19 cellular contexts compared by ENCODE assay signal in genomic region chr9:89994988-89995613, GRCh38.
A peak's percentile ranks its signal among the peaks of the same experiment; 100 is the strongest.
DNase-seq lines count a peak whose midpoint lies in the region; FAIRE-seq and TF ChIP-seq lines count a peak whose summit lies in the region.
"Had no signal": no experiment of that assay in that cellular context is flagged by ENCODE, and none has a peak within 500 bp of the region (broad histone marks: within the 10 kb centered on the region; RNA-seq: fewer than 3 reads in every experiment).

No MANE protein-coding gene starts in this region.

- POLR2A ChIA-PET in H1 (lab: Charles Lee; ENCODE audit: partially characterized antibody): no interaction called here

- H2BK120ac ChIP-seq in H1 (replicated peaks; ENCODE audit: low read depth, low read length) (no peak overlapping the region), neuronal stem cell (ENCODE audit: low read depth, low read length) (no peak overlapping the region)

- peak overlapping the region in 4 of 11 experiments; percentile 11 to 45 (median 32); a peak in 6 of 22 replicates for H3K27ac ChIP-seq in BLaER1 treated with 17β-estradiol and CSF1 and Interleukin-3, amounts not matched to agents 10 nM and 100 nM
- H3K27ac ChIP-seq in H1 (ENCODE audit: low read depth, low read length): no peak overlapping the region
- H3K27ac ChIP-seq in neuronal stem cell (replicated peaks; ENCODE audit: low read length): no peak overlapping the region
- H3K27ac ChIP-seq: PC-9, SJSA1 had no signal

- WGBS in H1 (ENCODE audit: extremely low coverage in 1 of 2, insufficient coverage in 1 of 2, insufficient read length in 1 of 2, insufficient replicate concordance in 2 of 2, low coverage in 1 of 2, low lambda C conversion rate in 2 of 2, missing lambda C conversion rate in 1 of 2), 2 experiments: 85% methylated on average over 19 of the region's 19 CpGs; no CpG with 5 or more reads in 1 of the 2 experiments
- no CpG with 5 or more reads among the region's 19 CpGs for WGBS in neuronal stem cell (ENCODE audit: extremely low coverage in 2 of 2, insufficient read length in 2 of 2, insufficient replicate concordance in 1 of 2), 2 donors

- H3K4me3 ChIP-seq in BLaER1 treated with 17β-estradiol and CSF1 and Interleukin-3, amounts not matched to agents 10 nM and 100 nM: no peak overlapping the region
- H3K4me3 ChIP-seq in H7 (ENCODE audit: insufficient read depth, low read depth, low read length): no peak overlapping the region
- H3K4me3 ChIP-seq in H1 (ENCODE audit: extremely low read depth in 1 of 4, insufficient read depth in 2 of 4, low read depth in 3 of 4, low read length in 4 of 4): no peak overlapping the region
- no peak overlapping the region for H3K4me3 ChIP-seq in neuronal stem cell (ENCODE audit: low read length in 2 of 2)
- H3K4me3 ChIP-seq: MG63, ovary, PC-9, SJSA1 had no signal

- H3K18ac ChIP-seq in H1 (ENCODE audit: extremely low read depth, low read length) (no peak overlapping the region), neuronal stem cell (ENCODE audit: low read length) (no peak overlapping the region)

- no peak for TF ChIP-seq EP300 in H1 (IDR thresholded peaks at IDR 0.05; ENCODE audit: borderline replicate concordance in 1 of 2, low read depth in 2 of 2, low read length in 2 of 2)

- TF ChIP-seq CTCF in H1 (IDR thresholded peaks at IDR 0.05; ENCODE audit: control extremely low read depth in 1 of 3, insufficient read depth in 1 of 3, low read depth in 1 of 3, low read length in 3 of 3): no peak

- H3K79me2 ChIP-seq in H1 (ENCODE audit: control insufficient read depth in 1 of 2, insufficient read depth in 2 of 2, low read length in 2 of 2): no peaks in the 10 kb centered on the region

- H3K9ac ChIP-seq in BLaER1 treated with 17β-estradiol and CSF1 and Interleukin-3, amounts not matched to agents 10 nM and 100 nM: no peak overlapping the region
- H3K9ac ChIP-seq in H1 (replicated peaks in 1 of 4; ENCODE audit: extremely low read depth in 1 of 4, low read depth in 3 of 4, low read length in 3 of 4) (no peak overlapping the region), neuronal stem cell (ENCODE audit: low read depth, low read length, poor library complexity) (no peak overlapping the region)

- peaks cover 42 to 63% (median 54%) of the 10 kb centered on the region in 10 experiments for H3K4me1 ChIP-seq in BLaER1 treated with 17β-estradiol and CSF1 and Interleukin-3, amounts not matched to agents 10 nM and 100 nM
- H3K4me1 ChIP-seq in H1 (replicated peaks in 1 of 4; ENCODE audit: control insufficient read depth in 3 of 4, insufficient read depth in 4 of 4, low read length in 3 of 4): peaks cover 0 to 15% (median 9%) of the 10 kb centered on the region in 4 experiments; a peak in 6 of 7 replicates
- H3K4me1 ChIP-seq in neuronal stem cell (ENCODE audit: control insufficient read depth in 2 of 2, insufficient read depth in 1 of 2, low read depth in 1 of 2, low read length in 2 of 2): peaks cover 0 to 19% of the 10 kb centered on the region in 2 donors

- H2AFZ ChIP-seq in H1 (ENCODE audit: low read length) (no peak overlapping the region), neuronal stem cell (ENCODE audit: low read length) (no peak overlapping the region)
- H2AFZ ChIP-seq: PC-9 had no signal

- H3K79me1 ChIP-seq in H1 (ENCODE audit: low read depth, low read length) (no peaks in the 10 kb centered on the region), neuronal stem cell (ENCODE audit: low read depth, low read length) (no peaks in the 10 kb centered on the region)

- H2BK12ac ChIP-seq in H1 (ENCODE audit: low read depth, low read length) (peak overlapping the region; percentile 41; the same call in 1 of the 2 replicates), neuronal stem cell (ENCODE audit: low read length) (no peak overlapping the region)

- no peak for FAIRE-seq in H1 (lab: Jason Lieb, UNC)

- no peaks in the 10 kb centered on the region for H3K27me3 ChIP-seq in BLaER1 treated with 17β-estradiol and CSF1 and Interleukin-3, amounts not matched to agents 10 nM and 100 nM
- H3K27me3 ChIP-seq in H7 (ENCODE audit: control insufficient read depth, insufficient read depth, low read length): no peaks in the 10 kb centered on the region
- H3K27me3 ChIP-seq in H1 (replicated peaks in 1 of 4; ENCODE audit: control insufficient read depth in 3 of 4, extremely low read depth in 1 of 4, insufficient read depth in 3 of 4, low read length in 3 of 4): no peaks in the 10 kb centered on the region
- peaks cover 0 to 7% (median 0%) of the 10 kb centered on the region in 3 experiments for H3K27me3 ChIP-seq in neuronal stem cell (ENCODE audit: control insufficient read depth in 3 of 3, insufficient read depth in 3 of 3, low read depth in 1 of 3, low read length in 3 of 3)
- H3K27me3 ChIP-seq: MG63, ovary, SJSA1 had no signal

- TF ChIP-seq RAD21 in H1 (IDR thresholded peaks at IDR 0.05 in 1 of 2, conservative IDR thresholded peaks at IDR 0.05 in 1 of 2; ENCODE audit: low read depth in 2 of 2, low read length in 2 of 2): no peak

- H3K14ac ChIP-seq in H1 (ENCODE audit: insufficient read length) (no peak overlapping the region), neuronal stem cell (ENCODE audit: low read length) (peak overlapping the region; percentile 25)

- H2BK20ac ChIP-seq in H1 (ENCODE audit: low read length): no peak overlapping the region; the same call in 1 of the 2 replicates

- H3K23ac ChIP-seq in H1 (ENCODE audit: insufficient read length) (no peak overlapping the region), neuronal stem cell (ENCODE audit: low read depth, low read length, poor library complexity) (no peak overlapping the region)

- CTCF ChIA-PET in H1 (lab: Charles Lee; ENCODE audit: partially characterized antibody): interaction anchor here (1.0 to 1.3 kb wide), 4 partner anchors 11 to 401 kb away, joined by 3 to 4 read pairs (median 3); no protein-coding TSS in a partner anchor

- H4K20me1 ChIP-seq in BLaER1 treated with 17β-estradiol and CSF1 and Interleukin-3, amounts not matched to agents 10 nM and 100 nM: no peaks in the 10 kb centered on the region
- peaks cover 0 to 6% of the 10 kb centered on the region in 2 experiments for H4K20me1 ChIP-seq in H1 (replicated peaks in 1 of 2; ENCODE audit: control insufficient read depth in 1 of 2, insufficient read depth in 2 of 2, low read length in 2 of 2)

- H2BK5ac ChIP-seq in H1 (ENCODE audit: low read depth, low read length) (no peak overlapping the region), neuronal stem cell (ENCODE audit: low read length) (no peak overlapping the region)

- H3K56ac ChIP-seq in H1 (replicated peaks; ENCODE audit: insufficient read length, low read depth, low read length): no peak overlapping the region

- no peaks in the 10 kb centered on the region for H3K9me3 ChIP-seq in BLaER1 treated with 17β-estradiol and CSF1 and Interleukin-3, amounts not matched to agents 10 nM and 100 nM (replicated peaks in 1 of 11)
- H3K9me3 ChIP-seq in H1 (ENCODE audit: insufficient read depth in 2 of 2, low read depth in 1 of 2, low read length in 1 of 2) (peaks cover 1 to 3% of the 10 kb centered on the region in 2 experiments; a peak in 2 of 4 replicates), neuronal stem cell (replicated peaks in 1 of 2; ENCODE audit: control insufficient read depth in 2 of 2, insufficient read depth in 1 of 2, low read depth in 1 of 2, low read length in 2 of 2) (peaks cover 0 to 1% of the 10 kb centered on the region in 2 donors)
- H3K9me3 ChIP-seq: MG63, ovary, SJSA1 had no signal

- DNase-seq in H7 (peak; percentile 28), H1 (ENCODE audit: low read depth in 1 of 2, low spot score in 2 of 2) (no peak), neuronal stem cell (ENCODE audit: low spot score) (no peak), OCI-M1 (lab: John Stamatoyannopoulos, UW) (no peak), AG20443 (ENCODE audit: low spot score) (no peak), NAMALWA (ENCODE audit: low spot score) (no peak), epidermal melanocyte (ENCODE audit: insufficient read length, low spot score) (no peak)
- DNase-seq: activated CD8-positive, alpha-beta memory T cell treated with anti-CD3 and anti-CD28 coated beads, Interleukin-2, amount 50 U/mL, for 4 hours; Calu3; hippocampal formation; MG63; NCI-H1694; NCI-H2227 treated with DMSO at 0.1 percent for 48 hours; PC-9; stimulated activated CD4-positive, alpha-beta T cell treated with anti-CD3 and anti-CD28 coated beads, Interleukin-2, amount 100 ng/mL, for 24 hours; stimulated activated naive CD4-positive, alpha-beta T cell treated with Interleukin-2 at 50 U/mL for 16 hours had no signal

- H2AK5ac ChIP-seq in H1 (ENCODE audit: low read depth, low read length) (no peak overlapping the region), neuronal stem cell (ENCODE audit: low read depth, low read length) (no peak overlapping the region)

- H3K4me2 ChIP-seq in BLaER1 treated with 17β-estradiol and CSF1 and Interleukin-3, amounts not matched to agents 10 nM and 100 nM: peak overlapping the region in 9 of 11 experiments; percentile 3 to 84 (median 61); a peak in 14 of 22 replicates
- H3K4me2 ChIP-seq in H1 (ENCODE audit: insufficient read depth in 1 of 2, low read depth in 2 of 2, low read length in 2 of 2) (peak overlapping the region in 1 of 2 experiments; percentile 32; a peak in 1 of 4 replicates), neuronal stem cell (ENCODE audit: insufficient read depth, low read length, poor library complexity, severe bottlenecking) (no peak overlapping the region)
- H3K4me2 ChIP-seq: PC-9 had no signal

- no peak overlapping the region for H4K5ac ChIP-seq in H1 (ENCODE audit: insufficient read length, low read depth, low read length)

- H4K8ac ChIP-seq in H1 (ENCODE audit: extremely low read depth, insufficient read depth, low read length): no peak overlapping the region
- no peak overlapping the region for H4K8ac ChIP-seq in neuronal stem cell (ENCODE audit: low read depth, low read length)

- TF ChIP-seq POLR2A in H1 (IDR thresholded peaks at IDR 0.05; ENCODE audit: control extremely low read depth in 1 of 2, low read depth in 2 of 2, low read length in 2 of 2): no peak

- H3K4ac ChIP-seq in H1 (replicated peaks; ENCODE audit: insufficient read length, low read depth, low read length) (no peak overlapping the region), neuronal stem cell (ENCODE audit: low read length) (no peak overlapping the region)

- H3K36me3 ChIP-seq in BLaER1 treated with 17β-estradiol and CSF1 and Interleukin-3, amounts not matched to agents 10 nM and 100 nM: no peaks in the 10 kb centered on the region
- no peaks in the 10 kb centered on the region for H3K36me3 ChIP-seq in H7 (replicated peaks; ENCODE audit: control insufficient read depth, insufficient read depth, low read length)
- no peaks in the 10 kb centered on the region for H3K36me3 ChIP-seq in H1 (ENCODE audit: control insufficient read depth in 2 of 4, insufficient read depth in 4 of 4, low read length in 3 of 4)
- no peaks in the 10 kb centered on the region for H3K36me3 ChIP-seq in neuronal stem cell (replicated peaks in 1 of 2; ENCODE audit: control insufficient read depth in 2 of 2, insufficient read depth in 2 of 2, low read length in 2 of 2)
- H3K36me3 ChIP-seq: MG63, ovary, SJSA1 had no signal

- peaks cover 6% of the 10 kb centered on the region; the same call in 1 of the 2 replicates for H3K23me2 ChIP-seq in H1 (ENCODE audit: low read depth, low read length)

- H4K91ac ChIP-seq in H1 (replicated peaks; ENCODE audit: insufficient read length, low read length) (peak overlapping the region; percentile 45), neuronal stem cell (ENCODE audit: low read depth, low read length, poor library complexity) (no peak overlapping the region)

- H2BK15ac ChIP-seq in H1 (ENCODE audit: low read length): no peak overlapping the region
- H2BK15ac ChIP-seq in neuronal stem cell (ENCODE audit: low read length): no peak overlapping the region
